Comparison of ENCODE assay signal across 19 cellular contexts in genomic region chr10:5963591-5963990, GRCh38. TPM values are rescaled to one million over a fixed set of nuclear protein-coding genes. Genes with fewer than 3 reads are reported as not detected.
"Had no signal": no experiment of that assay in that cellular context is flagged by ENCODE, and none has a peak within 500 bp of the region (broad histone marks: within the 10 kb centered on the region; RNA-seq: fewer than 3 reads in every experiment).

No MANE protein-coding gene starts in this region.

- H3K27ac Mint-ChIP-seq: naive thymus-derived CD8-positive, alpha-beta T cell; stimulated activated naive CD8-positive, alpha-beta T cell treated with anti-CD3 and anti-CD28 coated beads, Interleukin-15, amount 100 ng/mL, for 72 hours had no signal

- DNase-seq: caudate nucleus; effector CD4-positive, alpha-beta T cell; foreskin fibroblast; kidney glomerular epithelial cell; mesenchymal stem cell; midbrain; naive thymus-derived CD8-positive, alpha-beta T cell; stimulated activated CD4-positive, alpha-beta T cell treated with anti-CD3 and anti-CD28 coated beads, Interleukin-12 subunit alpha, Interleukin-12 subunit beta, amount 100 ng/mL, for 4 hours; stimulated activated CD4-positive, alpha-beta T cell treated with anti-CD3 and anti-CD28 coated beads, Interleukin-1b, Interleukin-23, amount 100 ng/mL, for 48 hours; stimulated activated CD4-positive, alpha-beta T cell treated with anti-CD3 and anti-CD28 coated beads, Interleukin-4, amount 100 ng/mL, for 1 hour; stimulated activated CD8-positive, alpha-beta memory T cell treated with anti-CD3 and anti-CD28 coated beads, Interleukin-4, amount 100 ng/mL, for 48 hours; stimulated activated naive CD4-positive, alpha-beta T cell; stimulated activated naive CD8-positive, alpha-beta T cell treated with anti-CD3 and anti-CD28 coated beads, Interleukin-15, amount 100 ng/mL, for 72 hours; thyroid gland; trophoblast cell had no signal

- H3K4me1 Mint-ChIP-seq: stimulated activated naive CD8-positive, alpha-beta T cell treated with anti-CD3 and anti-CD28 coated beads, Interleukin-15, amount 100 ng/mL, for 72 hours had no signal

- H3K27me3 Mint-ChIP-seq: naive thymus-derived CD8-positive, alpha-beta T cell; stimulated activated naive CD8-positive, alpha-beta T cell treated with anti-CD3 and anti-CD28 coated beads, Interleukin-15, amount 100 ng/mL, for 72 hours had no signal

- ATAC-seq: esophagus mucosa; gastrocnemius medialis; left colon; naive thymus-derived CD8-positive, alpha-beta T cell; stimulated activated naive CD8-positive, alpha-beta T cell treated with anti-CD3 and anti-CD28 coated beads, Interleukin-15, amount 100 ng/mL, for 72 hours had no signal

- H3K4me3 Mint-ChIP-seq: naive thymus-derived CD8-positive, alpha-beta T cell; neural crest cell; stimulated activated naive CD8-positive, alpha-beta T cell treated with anti-CD3 and anti-CD28 coated beads, Interleukin-15, amount 100 ng/mL, for 72 hours had no signal

- H3K9me3 Mint-ChIP-seq: naive thymus-derived CD8-positive, alpha-beta T cell; neural crest cell; stimulated activated naive CD8-positive, alpha-beta T cell treated with anti-CD3 and anti-CD28 coated beads, Interleukin-15, amount 100 ng/mL, for 72 hours had no signal

RNA-seq across cellular contexts. Expression of gene IL15RA, which starts 13.8 kb away (rescaled TPM):
- total RNA-seq: neural crest cell had no signal
